17 cellular contexts compared by ENCODE assay signal in genomic region chr10:119671381-119671780, GRCh38.
"Had no signal": no experiment of that assay in that cellular context is flagged by ENCODE, and none has a peak within 500 bp of the region (broad histone marks: within the 10 kb centered on the region; RNA-seq: fewer than 3 reads in every experiment).

No MANE protein-coding gene starts in this region.

- H3K27me3 ChIP-seq: adrenal gland, cardiac muscle cell, left lung, sigmoid colon, spleen had no signal

- DNase-seq: activated CD4-positive, alpha-beta T cell treated with anti-CD3 and anti-CD28 coated beads, Interleukin-2, amount 50 U/mL, for 1 hour; activated CD4-positive, CD25-positive, alpha-beta regulatory T cell treated with anti-CD3 and anti-CD28 coated beads, Interleukin-2, amount 50 U/mL, for 72 hours; activated gamma-delta T cell treated with Interleukin-2 at 50 U/mL for 16 hours; adrenal gland; effector memory CD8-positive, alpha-beta T cell; hypothalamus; islet precursor cell; left lung; sigmoid colon; spleen; stimulated activated naive B cell treated with anti-CD40 and anti-IgM and Interleukin-4, amounts not matched to agents 10 μg/mL and 1 μg/mL and 100 μg/mL, for 72 hours; T-helper 17 cell had no signal

- ATAC-seq: activated naive CD4-positive, alpha-beta T cell treated with anti-CD3 and anti-CD28 coated beads, Interleukin-2, amount 50 U/mL, for 72 hours; effector memory CD8-positive, alpha-beta T cell; left lung; stimulated activated naive B cell treated with anti-CD40 and anti-IgM and Interleukin-4, amounts not matched to agents 10 μg/mL and 1 μg/mL and 100 μg/mL, for 72 hours; T-helper 17 cell had no signal

- H3K27ac ChIP-seq: adrenal gland, cardiac muscle cell, left lung, prostate gland, spleen, thoracic aorta, VCaP had no signal

- H3K4me3 ChIP-seq: adrenal gland, cardiac muscle cell, left lung, prostate gland, sigmoid colon, spleen, thoracic aorta had no signal

- H3K9me3 ChIP-seq: adrenal gland, left lung, prostate gland, sigmoid colon, spleen, thoracic aorta had no signal
